ENCODE assay signal across 8 cellular contexts in the genomic region with DNA sequence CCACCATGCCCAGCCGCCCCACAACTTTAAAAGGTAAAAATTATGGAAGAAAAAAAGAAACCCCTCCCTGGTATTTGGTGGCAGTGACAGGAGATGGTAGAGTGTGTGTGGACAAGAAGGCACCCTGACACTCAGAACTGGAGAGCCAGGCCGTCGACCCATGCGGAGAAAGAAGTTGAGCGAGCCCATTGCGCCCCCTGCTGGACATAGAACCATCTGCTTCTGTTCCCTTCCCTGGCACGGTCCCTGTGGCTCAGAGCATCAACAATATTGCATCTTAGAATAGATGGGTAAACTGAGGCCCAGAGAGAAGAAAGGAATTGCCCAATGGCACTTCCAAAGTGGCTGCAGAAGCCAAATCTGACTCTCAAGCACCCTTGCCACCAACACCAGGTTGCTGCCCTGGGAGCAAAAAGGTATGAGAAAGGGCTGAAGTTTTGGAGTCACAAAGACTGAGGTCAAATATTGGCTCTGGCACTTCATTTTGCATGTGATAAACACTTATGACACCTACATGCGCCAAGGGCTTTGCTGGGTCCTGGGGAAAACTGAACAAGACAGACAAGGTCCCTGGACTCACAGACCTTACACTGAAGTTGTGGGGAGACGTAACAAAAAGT. TPM values are rescaled to one million over a fixed set of nuclear protein-coding genes. Genes with fewer than 3 reads are reported as not detected.
DNase-seq lines count a peak whose midpoint lies in the region; ATAC-seq and TF ChIP-seq lines count a peak whose summit lies in the region.

No MANE protein-coding gene starts in this region.

- H2AFZ ChIP-seq in KMS-11 (ENCODE audit: low read depth), result no peak overlapping the region

- no peaks in the 10 kb centered on the region for H3K9me3 Mint-ChIP-seq in Caco-2 (ENCODE audit: unreplicated experiment)

- H3K27ac ChIP-seq in KMS-11, result no peak overlapping the region
- H3K27ac ChIP-seq in testis, result no peak overlapping the region

- peak; percentile 94 to 96 for TF ChIP-seq CTCF in Caco-2 (IDR thresholded peaks at IDR 0.05; ENCODE audit: insufficient read depth in 1 of 2, low read depth in 1 of 2, low read length in 1 of 2, severe bottlenecking in 1 of 2, unreplicated experiment in 1 of 2)
- peak; percentile 88 for TF ChIP-seq CTCF in KMS-11 (conservative IDR thresholded peaks at IDR 0.05; ENCODE audit: low read depth, low read length)
- TF ChIP-seq CTCF in testis (IDR thresholded peaks at IDR 0.05), result peak; percentile 69 to 85 (median 74)

- intact Hi-C loops in Caco-2 (cut with micrococcal nuclease; ENCODE audit: unreplicated experiment) (loop anchor here (1.0 kb wide), 2 partner anchors 22 to 49 kb away; no protein-coding TSS in a partner anchor), testis (cut with DNase I; ENCODE audit: low total_unique reads) (no loop called here)

- no peaks in the 10 kb centered on the region for H3K27me3 Mint-ChIP-seq in Caco-2 (ENCODE audit: insufficient read depth, unreplicated experiment)

- peaks cover 35% of the 10 kb centered on the region for H3K36me3 Mint-ChIP-seq in Caco-2 (ENCODE audit: insufficient read depth, unreplicated experiment)

- TF ChIP-seq POLR2A in testis (IDR thresholded peaks at IDR 0.05), result no peak

- POLR2A ChIA-PET in Caco-2 (lab: Charles Lee), result interaction anchor here (0.6 to 0.7 kb wide), 3 partner anchors 21 to 426 kb away, joined by 3 to 5 read pairs (median 3); no protein-coding TSS in a partner anchor

- no peak overlapping the region for H3K27ac Mint-ChIP-seq in Caco-2 (ENCODE audit: unreplicated experiment)

- no TSS peak for BruUV-seq in Caco-2 (replicated peaks; lab: Mats Ljungman, UMichigan)

- H3K4me1 ChIP-seq in Caco-2, result no peaks in the 10 kb centered on the region
- no peaks in the 10 kb centered on the region for H3K4me1 ChIP-seq in KMS-11 (ENCODE audit: low read depth, poor library complexity, severe bottlenecking)
- H3K4me1 ChIP-seq in testis, result no peaks in the 10 kb centered on the region

- peak; percentile 78 to 85 for DNase-seq in Caco-2
- peak; percentile 67 for DNase-seq in RKO (ENCODE audit: low spot score)
- DNase-seq in activated T-helper 1 cell treated with Interleukin-2 at 50 U/mL for 16 hours (ENCODE audit: low read depth), result peak; percentile 49
- peak; percentile 60 for DNase-seq in fibroblast of the conjunctiva (ENCODE audit: low read depth)
- peak; percentile 69 for DNase-seq in occipital lobe (lab: John Stamatoyannopoulos, UW)
- DNase-seq in testis, result peak; percentile 91

- no peaks in the 10 kb centered on the region for H4K20me1 ChIP-seq in KMS-11 (ENCODE audit: insufficient read depth)

- no peak overlapping the region for H3K4me3 Mint-ChIP-seq in Caco-2 (ENCODE audit: unreplicated experiment)

- no peaks in the 10 kb centered on the region for H3K36me3 ChIP-seq in Caco-2 (ENCODE audit: control insufficient read depth, insufficient read depth, low read length)
- H3K36me3 ChIP-seq in KMS-11 (ENCODE audit: insufficient read depth), result no peaks in the 10 kb centered on the region
- no peaks in the 10 kb centered on the region for H3K36me3 ChIP-seq in testis (ENCODE audit: low read depth, missing control alignments)

- no peaks in the 10 kb centered on the region for H3K79me2 ChIP-seq in KMS-11 (ENCODE audit: insufficient read depth, low read depth)

- H3K9ac ChIP-seq in KMS-11, result no peak overlapping the region

- no peaks in the 10 kb centered on the region for H3K4me1 Mint-ChIP-seq in Caco-2 (ENCODE audit: low read depth, unreplicated experiment)

- ATAC-seq in GM18519 (IDR thresholded peaks at IDR 0.05; ENCODE audit: low FRiP score, unreplicated experiment), result no peak

- H3K4me2 ChIP-seq in KMS-11, result no peak overlapping the region

- no peak overlapping the region for H3K4me3 ChIP-seq in Caco-2 (ENCODE audit: low read depth, low read length)
- no peak overlapping the region for H3K4me3 ChIP-seq in KMS-11 (IDR thresholded peaks at IDR 0.05; ENCODE audit: insufficient read depth, low read depth, low read length)
- H3K4me3 ChIP-seq in testis, result no peak overlapping the region

- 36 to 43% methylated on average over 9 of the region's 9 CpGs for WGBS in testis, 2 donors

- H3K9me3 ChIP-seq in Caco-2 (no peaks in the 10 kb centered on the region), testis (no peaks in the 10 kb centered on the region)

- H3K27me3 ChIP-seq in Caco-2 (replicated peaks; ENCODE audit: control insufficient read depth, insufficient read depth, low read length) (no peaks in the 10 kb centered on the region), KMS-11 (ENCODE audit: insufficient read depth, low read depth) (peaks cover 4% of the 10 kb centered on the region; the same call in 1 of the 2 replicates), testis (no peaks in the 10 kb centered on the region)

- CTCF ChIA-PET in Caco-2 (lab: Charles Lee), result interaction anchor here (0.7 to 1.6 kb wide), 6 partner anchors 9 to 116 kb away, joined by 4 to 11 read pairs (median 6); partner anchors contain the start of genes MRPL11 and ZDHHC24

RNA-seq across cellular contexts. Expression of gene MRPL11, which starts 8.6 kb away (rescaled TPM):
- total RNA-seq in Caco-2 (2022) (201 and 206 TPM in 2 replicates), occipital lobe (13.9 TPM), testis (10 to 100 TPM; 21.2 to 23.7 TPM)
- 50.0 TPM for polyA plus RNA-seq in testis (ENCODE audit: insufficient read depth, low read depth, low replicate concordance)

RNA-seq across cellular contexts. Expression of gene NPAS4, which starts 9.3 kb away (rescaled TPM):
- total RNA-seq in Caco-2 (2022) (not detected in 2 replicates), occipital lobe (0.16 TPM), testis (1 to 10 TPM in 1 of 2 donors, under 1 TPM in 1; 0.50 to 1.4 TPM)
- polyA plus RNA-seq in testis (ENCODE audit: insufficient read depth, low read depth, low replicate concordance), result 0.09 TPM

RNA-seq across cellular contexts. Expression of gene PELI3, which starts 36.6 kb away (rescaled TPM):
- total RNA-seq in Caco-2 (2022) (21.0 and 21.1 TPM in 2 replicates), occipital lobe (19.5 TPM), testis (10 to 100 TPM; 13.0 to 17.7 TPM)
- 10.2 TPM for polyA plus RNA-seq in testis (ENCODE audit: insufficient read depth, low read depth, low replicate concordance)

RNA-seq across cellular contexts. Expression of gene DPP3, which starts 50.1 kb away (rescaled TPM):
- total RNA-seq in Caco-2 (2022), result 106 TPM in 2 replicates
- 35.2 TPM for total RNA-seq in occipital lobe
- 10 to 100 TPM; 29.3 to 31.0 TPM for total RNA-seq in testis
- 24.8 TPM for polyA plus RNA-seq in testis (ENCODE audit: insufficient read depth, low read depth, low replicate concordance)

RNA-seq across cellular contexts. Expression of gene SLC29A2, which starts 58.5 kb away (rescaled TPM):
- total RNA-seq in Caco-2 (2022) (30.3 and 32.0 TPM in 2 replicates), occipital lobe (1.4 TPM), testis (1 to 10 TPM; 1.6 to 3.1 TPM)
- polyA plus RNA-seq in testis (ENCODE audit: insufficient read depth, low read depth, low replicate concordance), result 1.2 TPM
